Comparison of ENCODE assay signal across 1 cellular context in the genomic region with DNA sequence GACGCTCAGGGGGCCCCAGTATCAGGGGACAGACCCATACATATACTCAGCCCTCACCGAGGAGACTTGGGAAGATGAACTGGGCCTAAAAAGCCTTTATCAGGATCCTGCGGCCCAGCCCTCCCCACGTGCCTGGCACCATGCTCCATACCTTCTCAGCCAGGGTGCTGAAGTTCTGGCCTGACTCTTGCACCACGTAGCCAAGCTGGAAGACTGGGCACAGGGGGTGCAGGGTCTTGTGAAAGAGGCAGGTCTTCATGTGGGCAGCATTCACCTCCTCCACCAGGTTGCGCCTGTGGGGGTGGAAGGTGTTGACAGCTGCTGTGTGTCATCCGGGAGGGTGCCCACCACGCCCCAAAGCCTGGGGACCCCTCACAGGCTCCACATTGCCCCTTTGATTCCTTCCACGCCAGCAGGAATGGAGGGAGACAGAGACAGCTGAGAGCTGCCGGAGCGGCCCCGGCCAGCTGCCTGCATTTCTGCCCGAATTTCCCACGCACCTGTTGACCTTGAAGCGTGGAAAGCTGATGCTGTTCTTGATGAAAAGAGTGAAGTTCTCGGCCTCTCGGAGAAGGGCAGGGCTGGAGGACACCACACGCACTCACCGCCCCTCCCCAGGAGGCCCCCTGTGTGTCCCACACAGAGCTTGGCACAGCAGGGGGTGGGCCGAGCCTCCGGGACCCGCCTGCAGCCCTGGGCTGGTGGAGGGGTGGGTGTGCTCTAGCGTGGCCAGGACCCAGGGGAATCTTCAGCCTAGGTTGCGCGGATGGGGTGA.
A peak's percentile ranks its signal among the peaks of the same experiment; 100 is the strongest.
TF ChIP-seq lines count a peak whose summit lies in the region.

No MANE protein-coding gene starts in this region.

TF ChIP-seq in K562, 482 proteins besides CTCF, POLR2A, EP300 and RAD21:
- no peak for TF ChIP-seq FUS (optimal IDR thresholded peaks at IDR 0.05; ENCODE audit: low read depth, low read length)
- peak; percentile 36 for TF ChIP-seq POLR2G (IDR thresholded peaks at IDR 0.05; ENCODE audit: low read depth, low read length)
